ENCODE assay signal across 17 cellular contexts in genomic region chr14:99280852-99281251, GRCh38. TPM values are rescaled to one million over a fixed set of nuclear protein-coding genes. Genes with fewer than 3 reads are reported as not detected.
A peak's percentile ranks its signal among the peaks of the same experiment; 100 is the strongest.
DNase-seq lines count a peak whose midpoint lies in the region; ATAC-seq and TF ChIP-seq lines count a peak whose summit lies in the region.
"Had no signal": no experiment of that assay in that cellular context is flagged by ENCODE, and none has a peak within 500 bp of the region (broad histone marks: within the 10 kb centered on the region; RNA-seq: fewer than 3 reads in every experiment).

No MANE protein-coding gene starts in this region.

- no peak overlapping the region for H2AFZ ChIP-seq in DND-41 (ENCODE audit: low read depth, low read length)
- H2AFZ ChIP-seq: GM23248 had no signal

- no peak overlapping the region for H3K27ac Mint-ChIP-seq in activated CD4-positive, alpha-beta T cell treated with anti-CD3 and anti-CD28 coated beads, Interleukin-2, amount 10 ng/mL, durations not matched to agents 24 days and 14 days
- peak overlapping the region; percentile 47 to 79 for H3K27ac Mint-ChIP-seq in effector memory CD8-positive, alpha-beta T cell
- peak overlapping the region; percentile 63 to 88 for H3K27ac Mint-ChIP-seq in natural killer cell treated with Interleukin-12 subunit alpha and Interleukin-12 subunit beta and Interleukin-15 and Interleukin-18, amount 100 ng/mL, for 72 hours
- H3K27ac Mint-ChIP-seq in endothelial cell (ENCODE audit: unreplicated experiment) = no peak overlapping the region

- H3K27me3 Mint-ChIP-seq in activated CD4-positive, alpha-beta T cell treated with anti-CD3 and anti-CD28 coated beads, Interleukin-2, amount 10 ng/mL, durations not matched to agents 24 days and 14 days = peaks cover 26% of the 10 kb centered on the region
- no peaks in the 10 kb centered on the region for H3K27me3 Mint-ChIP-seq in effector memory CD8-positive, alpha-beta T cell
- no peaks in the 10 kb centered on the region for H3K27me3 Mint-ChIP-seq in natural killer cell treated with Interleukin-12 subunit alpha and Interleukin-12 subunit beta and Interleukin-15 and Interleukin-18, amount 100 ng/mL, for 72 hours
- peaks cover 4% of the 10 kb centered on the region for H3K27me3 Mint-ChIP-seq in endothelial cell (ENCODE audit: unreplicated experiment)

- peak; percentile 48; the same call in 1 of the 3 replicates for ATAC-seq in DND-41 (ENCODE audit: insufficient read depth, low read depth)
- peak; percentile 70 for ATAC-seq in effector memory CD8-positive, alpha-beta T cell (replicated peaks)
- peak in 1 of 2 donors; percentile 27 for ATAC-seq in natural killer cell treated with Interleukin-12 subunit alpha and Interleukin-12 subunit beta and Interleukin-15 and Interleukin-18, amount 100 ng/mL, for 72 hours
- ATAC-seq: GM12878, HCT116 had no signal

- no peak overlapping the region for H3K4me2 ChIP-seq in DND-41 (ENCODE audit: insufficient read depth, low read length)

- no peaks in the 10 kb centered on the region for H3K9me3 ChIP-seq in DND-41 (ENCODE audit: insufficient read depth, low read length, severe bottlenecking)

- no peaks in the 10 kb centered on the region for H3K4me1 ChIP-seq in DND-41 (ENCODE audit: insufficient read depth, low read length)

- H3K9ac ChIP-seq in DND-41 (ENCODE audit: low read depth, low read length) = no peak overlapping the region
- H3K9ac ChIP-seq: GM23248 had no signal

- TF ChIP-seq CTCF in DND-41 (IDR thresholded peaks at IDR 0.05; ENCODE audit: borderline replicate concordance, extremely low read depth, low read length, poor library complexity, severe bottlenecking) = no peak
- no peak for TF ChIP-seq CTCF in endothelial cell (IDR thresholded peaks at IDR 0.05; ENCODE audit: unreplicated experiment)

- no peaks in the 10 kb centered on the region for H3K36me3 Mint-ChIP-seq in activated CD4-positive, alpha-beta T cell treated with anti-CD3 and anti-CD28 coated beads, Interleukin-2, amount 10 ng/mL, durations not matched to agents 24 days and 14 days (ENCODE audit: low read depth)
- peaks cover 15% of the 10 kb centered on the region for H3K36me3 Mint-ChIP-seq in effector memory CD8-positive, alpha-beta T cell (ENCODE audit: insufficient read depth)
- no peaks in the 10 kb centered on the region for H3K36me3 Mint-ChIP-seq in natural killer cell treated with Interleukin-12 subunit alpha and Interleukin-12 subunit beta and Interleukin-15 and Interleukin-18, amount 100 ng/mL, for 72 hours
- H3K36me3 Mint-ChIP-seq in endothelial cell (ENCODE audit: low read depth, unreplicated experiment) = no peaks in the 10 kb centered on the region

- no peak overlapping the region for H3K27ac ChIP-seq in DND-41 (ENCODE audit: low read length)
- H3K27ac ChIP-seq: GM23248 had no signal

- intact Hi-C loops in activated CD4-positive, alpha-beta T cell treated with anti-CD3 and anti-CD28 coated beads, Interleukin-2, amount 10 ng/mL, durations not matched to agents 24 days and 14 days (cut with micrococcal nuclease) = no loop called here

- no peak overlapping the region for H3K4me3 ChIP-seq in DND-41 (ENCODE audit: low read depth in 1 of 2, low read length in 2 of 2)
- H3K4me3 ChIP-seq: GM12878, GM23248 had no signal

- no peaks in the 10 kb centered on the region for H3K79me2 ChIP-seq in DND-41 (ENCODE audit: insufficient read depth, low read length)

- H3K27me3 ChIP-seq in DND-41 (ENCODE audit: insufficient read depth, low read length, poor library complexity) = peaks cover 19% of the 10 kb centered on the region

- H3K4me1 Mint-ChIP-seq in activated CD4-positive, alpha-beta T cell treated with anti-CD3 and anti-CD28 coated beads, Interleukin-2, amount 10 ng/mL, durations not matched to agents 24 days and 14 days = peaks cover 21% of the 10 kb centered on the region
- H3K4me1 Mint-ChIP-seq in effector memory CD8-positive, alpha-beta T cell (ENCODE audit: low read depth in 2 of 2) = peaks cover 30 to 33% of the 10 kb centered on the region in 2 donors
- H3K4me1 Mint-ChIP-seq in natural killer cell treated with Interleukin-12 subunit alpha and Interleukin-12 subunit beta and Interleukin-15 and Interleukin-18, amount 100 ng/mL, for 72 hours (ENCODE audit: low read depth in 2 of 2) = peaks cover 40 to 54% of the 10 kb centered on the region in 2 donors
- H3K4me1 Mint-ChIP-seq in endothelial cell (ENCODE audit: unreplicated experiment) = peaks cover 5% of the 10 kb centered on the region

- H3K4me3 Mint-ChIP-seq in activated CD4-positive, alpha-beta T cell treated with anti-CD3 and anti-CD28 coated beads, Interleukin-2, amount 10 ng/mL, durations not matched to agents 24 days and 14 days = no peak overlapping the region
- H3K4me3 Mint-ChIP-seq in effector memory CD8-positive, alpha-beta T cell = peak overlapping the region; percentile 30 to 46
- H3K4me3 Mint-ChIP-seq in natural killer cell treated with Interleukin-12 subunit alpha and Interleukin-12 subunit beta and Interleukin-15 and Interleukin-18, amount 100 ng/mL, for 72 hours = peak overlapping the region; percentile 62
- H3K4me3 Mint-ChIP-seq in endothelial cell (ENCODE audit: unreplicated experiment) = no peak overlapping the region

- H3K9me3 Mint-ChIP-seq in activated CD4-positive, alpha-beta T cell treated with anti-CD3 and anti-CD28 coated beads, Interleukin-2, amount 10 ng/mL, durations not matched to agents 24 days and 14 days = no peaks in the 10 kb centered on the region
- no peaks in the 10 kb centered on the region for H3K9me3 Mint-ChIP-seq in effector memory CD8-positive, alpha-beta T cell
- H3K9me3 Mint-ChIP-seq in natural killer cell treated with Interleukin-12 subunit alpha and Interleukin-12 subunit beta and Interleukin-15 and Interleukin-18, amount 100 ng/mL, for 72 hours = no peaks in the 10 kb centered on the region
- H3K9me3 Mint-ChIP-seq in endothelial cell (ENCODE audit: unreplicated experiment) = no peaks in the 10 kb centered on the region

- H4K20me1 ChIP-seq in DND-41 (ENCODE audit: insufficient read depth, low read length) = no peaks in the 10 kb centered on the region

- DNase-seq in activated CD4-positive, alpha-beta T cell treated with anti-CD3 and anti-CD28 coated beads, Interleukin-2, amount 10 ng/mL, durations not matched to agents 24 days and 14 days = peak; percentile 59
- DNase-seq in activated CD4-positive, alpha-beta T cell treated with anti-CD3 and anti-CD28 coated beads for 1 hour = no peak
- DNase-seq in DND-41 = no peak
- no peak for DNase-seq in effector memory CD8-positive, alpha-beta T cell
- DNase-seq in natural killer cell treated with Interleukin-12 subunit alpha and Interleukin-12 subunit beta and Interleukin-15 and Interleukin-18, amount 100 ng/mL, for 72 hours (ENCODE audit: low spot score) = no peak
- no peak for DNase-seq in NCI-H146 (lab: John Stamatoyannopoulos, UW)
- no peak for DNase-seq in activated gamma-delta T cell treated with Interleukin-2 at 50 U/mL for 16 hours
- no peak for DNase-seq in endothelial cell (ENCODE audit: low spot score)
- DNase-seq: 8988T, GDM1, GM23248, NCI-H187 treated with DMSO at 0.1 percent for 48 hours, NCI-H345, NCI-H526, SHP77 had no signal

- no peaks in the 10 kb centered on the region for H3K36me3 ChIP-seq in DND-41 (ENCODE audit: insufficient read depth, low read length)

RNA-seq across cellular contexts. Expression of gene BCL11B, which starts 8.9 kb away (rescaled TPM):
- 48.2 and 48.5 TPM in 2 replicates for total RNA-seq in activated CD4-positive, alpha-beta T cell treated with anti-CD3 and anti-CD28 coated beads, Interleukin-2, amount 10 ng/mL, durations not matched to agents 24 days and 14 days
- total RNA-seq in natural killer cell treated with Interleukin-12 subunit alpha and Interleukin-12 subunit beta and Interleukin-15 and Interleukin-18, amount 100 ng/mL, for 72 hours = 10 to 100 TPM; 12.9 to 27.6 TPM
- 1.0 TPM for total RNA-seq in endothelial cell (ENCODE audit: unreplicated experiment)
- total RNA-seq: GM23248 had no signal

Comparison
In these comparisons a context has a peak if more than half of its experiments do, and no peak if none do; other contexts are left out.
1. H3K27ac Mint-ChIP-seq: peak in effector memory CD8-positive, alpha-beta T cell (2 of 2) and natural killer cell treated with Interleukin-12 subunit alpha and Interleukin-12 subunit beta and Interleukin-15 and Interleukin-18, amount 100 ng/mL, for 72 hours (2 of 2); none in activated CD4-positive, alpha-beta T cell treated with anti-CD3 and anti-CD28 coated beads, Interleukin-2, amount 10 ng/mL, durations not matched to agents 24 days and 14 days (single experiment) and endothelial cell (single experiment).
2. H3K4me3 Mint-ChIP-seq: peak in effector memory CD8-positive, alpha-beta T cell (2 of 2) and natural killer cell treated with Interleukin-12 subunit alpha and Interleukin-12 subunit beta and Interleukin-15 and Interleukin-18, amount 100 ng/mL, for 72 hours (single experiment); none in activated CD4-positive, alpha-beta T cell treated with anti-CD3 and anti-CD28 coated beads, Interleukin-2, amount 10 ng/mL, durations not matched to agents 24 days and 14 days (single experiment) and endothelial cell (single experiment).